ENCODE assay signal across 22 cellular contexts in genomic region chr4:109547394-109547793, GRCh38.
"Had no signal": no experiment of that assay in that cellular context is flagged by ENCODE, and none has a peak within 500 bp of the region (broad histone marks: within the 10 kb centered on the region; RNA-seq: fewer than 3 reads in every experiment).

No MANE protein-coding gene starts in this region.

- H3K4me1 ChIP-seq: adrenal gland, lower lobe of right lung, right lobe of liver, suprapubic skin had no signal

- ATAC-seq: activated CD4-positive, alpha-beta T cell treated with anti-CD3 and anti-CD28 coated beads for 36 hours; activated T-helper 17 cell treated with anti-CD3 and anti-CD28 coated beads, Interleukin-2, amount 50 U/mL, for 72 hours; left cardiac atrium; lower lobe of right lung; stimulated activated naive CD8-positive, alpha-beta T cell treated with anti-CD3 and anti-CD28 coated beads, Interleukin-15, Interleukin-2, amounts not matched to agents 100 U/mL and 50 U/mL, for 24 hours had no signal

- H3K9me3 Mint-ChIP-seq: activated T-helper 17 cell treated with anti-CD3 and anti-CD28 coated beads, Interleukin-2, amount 50 U/mL, for 72 hours had no signal

- H3K36me3 ChIP-seq: adrenal gland had no signal

- H3K27ac ChIP-seq: right lobe of liver, suprapubic skin, upper lobe of left lung, VCaP had no signal

- H3K27me3 ChIP-seq: adrenal gland, right lobe of liver, spleen, suprapubic skin, upper lobe of left lung had no signal

- H3K27ac Mint-ChIP-seq: activated naive CD4-positive, alpha-beta T cell treated with anti-CD3 and anti-CD28 coated beads, Interleukin-2, amount 10 ng/mL, durations not matched to agents 7 days and 5 days; progenitor cell of endocrine pancreas had no signal

- H3K9me3 ChIP-seq: adrenal gland, lower lobe of right lung, right lobe of liver, spleen, suprapubic skin, upper lobe of left lung had no signal

- DNase-seq: activated CD4-positive, alpha-beta T cell treated with anti-CD3 and anti-CD28 coated beads for 36 hours; activated CD8-positive, alpha-beta memory T cell treated with anti-CD3 and anti-CD28 coated beads for 24 hours; activated naive CD4-positive, alpha-beta T cell treated with anti-CD3 and anti-CD28 coated beads, Interleukin-2, amount 10 ng/mL, durations not matched to agents 7 days and 5 days; activated T-cell treated with anti-CD3 and anti-CD28 coated beads for 4 hours; adrenal gland; central memory CD4-positive, alpha-beta T cell; effector memory CD4-positive, alpha-beta T cell; left cardiac atrium; lower lobe of right lung; midbrain; right lobe of liver; spleen; stimulated activated CD4-positive, alpha-beta T cell treated with anti-CD3 and anti-CD28 coated beads, Interleukin-1b, Interleukin-23, amount 100 ng/mL, for 48 hours; stimulated activated naive CD8-positive, alpha-beta T cell treated with anti-CD3 and anti-CD28 coated beads, Interleukin-15, Interleukin-2, amounts not matched to agents 100 U/mL and 50 U/mL, for 24 hours; T1000; upper lobe of left lung had no signal

- H3K4me3 Mint-ChIP-seq: activated CD4-positive, alpha-beta T cell treated with anti-CD3 and anti-CD28 coated beads for 36 hours; activated naive CD4-positive, alpha-beta T cell treated with anti-CD3 and anti-CD28 coated beads, Interleukin-2, amount 10 ng/mL, durations not matched to agents 7 days and 5 days; naive thymus-derived CD8-positive, alpha-beta T cell had no signal

- H3K4me3 ChIP-seq: adrenal gland, coronary artery, lower lobe of right lung, right lobe of liver, spleen, suprapubic skin, upper lobe of left lung had no signal

- H3K27me3 Mint-ChIP-seq: activated CD4-positive, alpha-beta T cell treated with anti-CD3 and anti-CD28 coated beads for 36 hours; activated naive CD4-positive, alpha-beta T cell treated with anti-CD3 and anti-CD28 coated beads, Interleukin-2, amount 10 ng/mL, durations not matched to agents 7 days and 5 days; activated T-helper 17 cell treated with anti-CD3 and anti-CD28 coated beads, Interleukin-2, amount 50 U/mL, for 72 hours; naive thymus-derived CD8-positive, alpha-beta T cell; progenitor cell of endocrine pancreas had no signal
